In the genomic region with DNA sequence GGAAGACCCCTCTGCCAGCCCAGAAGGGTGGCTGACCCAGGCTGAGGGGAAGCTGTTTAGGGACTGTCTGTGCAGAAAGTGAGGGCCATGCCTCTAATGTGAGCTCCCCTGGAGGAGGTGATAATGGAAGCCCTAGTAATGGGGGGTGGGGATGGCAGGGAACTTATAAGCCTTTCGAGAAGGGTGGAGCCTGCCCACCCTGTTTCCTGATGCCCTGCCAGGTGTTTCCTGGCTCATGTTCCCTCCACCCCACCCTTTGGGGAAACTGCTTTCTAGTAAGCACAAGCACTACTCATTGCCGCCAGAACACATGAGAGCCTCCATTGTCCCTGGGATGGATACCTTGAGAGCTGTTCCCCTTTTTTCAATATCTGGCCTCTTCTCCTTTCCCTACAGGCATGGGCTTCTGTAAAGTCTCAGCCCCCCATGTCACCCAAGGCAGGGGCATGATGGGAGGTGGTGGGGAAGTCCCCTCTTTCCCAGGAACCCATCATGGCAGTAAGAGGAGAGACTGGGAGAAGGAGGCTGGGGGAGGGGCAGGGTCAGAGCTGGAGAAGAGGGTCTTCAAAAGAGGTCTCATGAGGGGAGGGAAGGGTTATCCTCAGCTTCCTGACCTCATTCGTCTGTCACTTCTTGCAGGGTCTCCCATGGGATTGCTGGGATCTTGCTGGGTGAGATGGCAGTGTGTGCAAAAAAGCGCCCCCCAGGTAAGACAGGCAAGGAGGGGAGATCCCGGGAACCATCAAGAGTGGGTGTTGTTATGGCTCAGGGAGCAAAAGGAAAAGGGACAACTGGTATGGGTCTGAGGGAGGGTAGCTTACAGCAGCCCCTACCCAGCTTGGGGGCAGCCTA, we compare ENCODE assay signal across 1 cellular context.
TF ChIP-seq lines count a peak whose summit lies in the region.

No MANE protein-coding gene starts in this region.

TF ChIP-seq in GM12878, 131 proteins besides CTCF, POLR2A, EP300 and RAD21:
- TF ChIP-seq, protein P1, sequence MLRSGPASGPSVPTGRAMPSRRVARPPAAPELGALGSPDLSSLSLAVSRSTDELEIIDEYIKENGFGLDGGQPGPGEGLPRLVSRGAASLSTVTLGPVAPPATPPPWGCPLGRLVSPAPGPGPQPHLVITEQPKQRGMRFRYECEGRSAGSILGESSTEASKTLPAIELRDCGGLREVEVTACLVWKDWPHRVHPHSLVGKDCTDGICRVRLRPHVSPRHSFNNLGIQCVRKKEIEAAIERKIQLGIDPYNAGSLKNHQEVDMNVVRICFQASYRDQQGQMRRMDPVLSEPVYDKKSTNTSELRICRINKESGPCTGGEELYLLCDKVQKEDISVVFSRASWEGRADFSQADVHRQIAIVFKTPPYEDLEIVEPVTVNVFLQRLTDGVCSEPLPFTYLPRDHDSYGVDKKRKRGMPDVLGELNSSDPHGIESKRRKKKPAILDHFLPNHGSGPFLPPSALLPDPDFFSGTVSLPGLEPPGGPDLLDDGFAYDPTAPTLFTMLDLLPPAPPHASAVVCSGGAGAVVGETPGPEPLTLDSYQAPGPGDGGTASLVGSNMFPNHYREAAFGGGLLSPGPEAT (IDR thresholded peaks at IDR 0.05; ENCODE audit: low read depth): 0 out of 2 replicates have a peak, but pooled peaks have one; percentile 14
- TF ChIP-seq SPI1 (IDR thresholded peaks at IDR 0.05; ENCODE audit: borderline replicate concordance, insufficient read depth, low read depth, low read length) (peak; percentile 51; the same call in 1 of the 2 replicates), IKZF2 (IDR thresholded peaks at IDR 0.05) (0 out of 4 replicates have a peak, but pooled peaks have one; percentile 7 to 17), NBN (IDR thresholded peaks at IDR 0.05) (no peak), STAT1 (conservative IDR thresholded peaks at IDR 0.05) (no peak)
